In genomic region chr2:96265349-96265839, GRCh38 we compare ENCODE assay signal across 7 cellular contexts. TPM values are rescaled to one million over a fixed set of nuclear protein-coding genes. Genes with fewer than 3 reads are reported as not detected.
DNase-seq lines count a peak whose midpoint lies in the region; ATAC-seq and TF ChIP-seq lines count a peak whose summit lies in the region.

No MANE protein-coding gene starts in this region.

- in situ Hi-C loops in astrocyte of the cerebellum (cut with HindIII; ENCODE audit: low sequenced_read_pairs) = loop anchor here (10.0 kb wide), 1 partner anchor 131 kb away; the partner anchor contains the start of gene ASTL

- BruUV-seq in PC-3 (replicated peaks; lab: Mats Ljungman, UMichigan) = no TSS peak

- H3K9ac ChIP-seq in PC-3 (ENCODE audit: low read length) (peak overlapping the region; percentile 93), skeletal muscle tissue (ENCODE audit: low read depth in 1 of 3, low read length in 3 of 3) (peak overlapping the region; percentile 89 to 95 (median 91))

- H3K27ac ChIP-seq in PC-3 (ENCODE audit: low read length) (no peak overlapping the region), iPS DF 6.9 (ENCODE audit: low read length) (no peak overlapping the region), skeletal muscle tissue (ENCODE audit: low read depth, low read length) (peak overlapping the region; percentile 95)

- POLR2A ChIA-PET in PC-3 (lab: Charles Lee; ENCODE audit: unreplicated experiment) = no interaction called here

- no peaks in the 10 kb centered on the region for H3K9me2 ChIP-seq in PC-3 (replicated peaks; ENCODE audit: low read length)

- peaks cover 17% of the 10 kb centered on the region; the same call in 1 of the 2 replicates for H4K20me1 ChIP-seq in PC-3 (ENCODE audit: low read length)

- no peaks in the 10 kb centered on the region for H3K9me3 ChIP-seq in PC-3 (ENCODE audit: low read length)
- H3K9me3 ChIP-seq in iPS DF 6.9 (ENCODE audit: control insufficient read depth, insufficient read depth, low read length) = no peaks in the 10 kb centered on the region
- H3K9me3 ChIP-seq in skeletal muscle tissue (ENCODE audit: control insufficient read depth in 3 of 3, low read length in 3 of 3) = no peaks in the 10 kb centered on the region

- intact Hi-C loops in PC-3 (cut with micrococcal nuclease) = loop anchor here (2.0 to 10.0 kb wide), 2 partner anchors 127 to 271 kb away; partner anchors contain the start of genes ANKRD36C and ASTL

- peaks cover 24% of the 10 kb centered on the region for H3K36me3 ChIP-seq in PC-3 (ENCODE audit: low read depth, low read length)
- peaks cover 6% of the 10 kb centered on the region; the same call in 1 of the 2 replicates for H3K36me3 ChIP-seq in iPS DF 6.9 (ENCODE audit: control insufficient read depth, insufficient read depth, low read length)
- H3K36me3 ChIP-seq in skeletal muscle tissue (ENCODE audit: control insufficient read depth in 3 of 3, insufficient read depth in 3 of 3, low read length in 3 of 3) = peaks cover 28% of the 10 kb centered on the region in 3 donors

- no peaks in the 10 kb centered on the region for H3F3A ChIP-seq in PC-3 (ENCODE audit: low read length, unreplicated experiment)

- H3K4me1 ChIP-seq in PC-3 (ENCODE audit: insufficient read depth, low read length) = peaks cover 33% of the 10 kb centered on the region
- peaks cover 2% of the 10 kb centered on the region; the same call in 1 of the 2 replicates for H3K4me1 ChIP-seq in iPS DF 6.9 (ENCODE audit: control insufficient read depth, insufficient read depth, low read length)
- peaks cover 47 to 62% (median 55%) of the 10 kb centered on the region in 3 donors for H3K4me1 ChIP-seq in skeletal muscle tissue (ENCODE audit: control insufficient read depth in 3 of 3, insufficient read depth in 3 of 3, low read length in 3 of 3)

- CTCF ChIA-PET in PC-3 (lab: Charles Lee) = no interaction called here

- H2AFZ ChIP-seq in PC-3 (ENCODE audit: low read length) = peak overlapping the region; percentile 91

- TF ChIP-seq CTCF in PC-3 (conservative IDR thresholded peaks at IDR 0.05; ENCODE audit: low read depth, low read length) (no peak), astrocyte of the cerebellum (IDR thresholded peaks at IDR 0.05; ENCODE audit: low read depth, low read length, missing control alignments) (no peak)

- peak overlapping the region; percentile 94 for H3K4me2 ChIP-seq in PC-3 (ENCODE audit: low read length)

- H3K4me3 ChIP-seq in PC-3 (ENCODE audit: low read length) = peak overlapping the region; percentile 100
- peak overlapping the region; percentile 91 for H3K4me3 ChIP-seq in astrocyte of the cerebellum (ENCODE audit: low read depth, low read length)
- H3K4me3 ChIP-seq in iPS DF 6.9 (ENCODE audit: low read length) = peak overlapping the region; percentile 89
- H3K4me3 ChIP-seq in skeletal muscle tissue (ENCODE audit: low read length in 3 of 3) = peak overlapping the region; percentile 81 to 100 (median 90)

- WGBS in iPS DF 6.9 (ENCODE audit: insufficient coverage, insufficient read length) = no CpG with 5 or more reads among the region's 49 CpGs

- no peak for DNase-seq in PC-3
- DNase-seq in astrocyte of the cerebellum (ENCODE audit: low read depth) = no peak
- no peak for DNase-seq in iPS DF 6.9 (ENCODE audit: low read depth, low spot score)
- DNase-seq in NOMO-1 treated with dmso at 0.1 percent for 144 hours (lab: John Stamatoyannopoulos, UW; ENCODE audit: unreplicated experiment) = no peak

- H3K27me3 ChIP-seq in PC-3 (ENCODE audit: low read length) = no peaks in the 10 kb centered on the region
- H3K27me3 ChIP-seq in iPS DF 6.9 (ENCODE audit: control insufficient read depth, insufficient read depth, low read length) = no peaks in the 10 kb centered on the region
- H3K27me3 ChIP-seq in skeletal muscle tissue (ENCODE audit: control insufficient read depth in 3 of 3, insufficient read depth in 3 of 3, low read length in 3 of 3) = no peaks in the 10 kb centered on the region

- ATAC-seq in GM18498 (IDR thresholded peaks at IDR 0.05; ENCODE audit: unreplicated experiment) (peak; percentile 11), HG02678 (IDR thresholded peaks at IDR 0.05; ENCODE audit: unreplicated experiment) (peak; percentile 20), PC-3 (peak; percentile 4)

- H3K79me2 ChIP-seq in PC-3 (ENCODE audit: low read length) = peaks cover 66% of the 10 kb centered on the region

RNA-seq across cellular contexts. Expression of gene TMEM127, which starts 0.4 kb away (rescaled TPM):
- 31.9 and 33.9 TPM in 2 replicates for total RNA-seq in PC-3 (2014; rRNA removed)
- total RNA-seq in skeletal muscle tissue = 8.9 TPM

RNA-seq across cellular contexts. Expression of gene CIAO1, which starts 0.6 kb away (rescaled TPM):
- total RNA-seq in PC-3 (2014; rRNA removed) (124 and 130 TPM in 2 replicates), skeletal muscle tissue (51.1 TPM)

RNA-seq across cellular contexts. Expression of gene SNRNP200, which starts 40.0 kb away (rescaled TPM):
- total RNA-seq in PC-3 (2014; rRNA removed) (77.8 and 124 TPM in 2 replicates), skeletal muscle tissue (60.5 TPM)

RNA-seq across cellular contexts. Expression of gene STARD7, which starts 56.8 kb away (rescaled TPM):
- 164 and 169 TPM in 2 replicates for total RNA-seq in PC-3 (2014; rRNA removed)
- 185 TPM for total RNA-seq in skeletal muscle tissue

RNA-seq across cellular contexts. Expression of gene ITPRIPL1, which starts 59.7 kb away (rescaled TPM):
- total RNA-seq in PC-3 (2014; rRNA removed) (not detected in 2 replicates), skeletal muscle tissue (3.7 TPM)
